Comparison of ENCODE assay signal across 22 cellular contexts in genomic region chr9:135038826-135039225, GRCh38. TPM values are rescaled to one million over a fixed set of nuclear protein-coding genes. Genes with fewer than 3 reads are reported as not detected.
"Had no signal": no experiment of that assay in that cellular context is flagged by ENCODE, and none has a peak within 500 bp of the region (broad histone marks: within the 10 kb centered on the region; RNA-seq: fewer than 3 reads in every experiment).

No MANE protein-coding gene starts in this region.

- H3K4me1 Mint-ChIP-seq: activated CD4-positive, alpha-beta T cell treated with anti-CD3 and anti-CD28 coated beads for 36 hours; activated naive CD8-positive, alpha-beta T cell treated with anti-CD3 and anti-CD28 coated beads, Interleukin-2, amount 10 ng/mL, durations not matched to agents 7 days and 5 days had no signal

- H3K36me3 Mint-ChIP-seq: activated naive CD8-positive, alpha-beta T cell treated with anti-CD3 and anti-CD28 coated beads, Interleukin-2, amount 10 ng/mL, durations not matched to agents 7 days and 5 days had no signal

- H3K27ac ChIP-seq: adrenal gland, breast epithelium, WERI-Rb-1 had no signal

- H3K27me3 Mint-ChIP-seq: activated naive CD8-positive, alpha-beta T cell treated with anti-CD3 and anti-CD28 coated beads, Interleukin-2, amount 10 ng/mL, durations not matched to agents 7 days and 5 days had no signal

- H3K9me3 ChIP-seq: adrenal gland, breast epithelium, MG63 had no signal

- H3K4me3 Mint-ChIP-seq: activated CD4-positive, alpha-beta T cell treated with anti-CD3 and anti-CD28 coated beads for 36 hours; activated naive CD8-positive, alpha-beta T cell treated with anti-CD3 and anti-CD28 coated beads, Interleukin-2, amount 10 ng/mL, durations not matched to agents 7 days and 5 days had no signal

- H3K27me3 ChIP-seq: adrenal gland, MG63 had no signal

- H3K9me3 Mint-ChIP-seq: activated naive CD8-positive, alpha-beta T cell treated with anti-CD3 and anti-CD28 coated beads, Interleukin-2, amount 10 ng/mL, durations not matched to agents 7 days and 5 days had no signal

- H3K36me3 ChIP-seq: adrenal gland, breast epithelium, MG63, WERI-Rb-1 had no signal

- H3K4me1 ChIP-seq: adrenal gland, breast epithelium had no signal

- DNase-seq: activated CD4-positive, alpha-beta T cell treated with anti-CD3 and anti-CD28 coated beads for 36 hours; activated CD4-positive, alpha-beta T cell treated with anti-CD3 and anti-CD28 coated beads, Interleukin-2, amount 50 U/mL, for 4 hours; activated naive CD4-positive, alpha-beta T cell treated with anti-CD3 and anti-CD28 coated beads, Interleukin-2, amount 50 U/mL, for 16 hours; activated naive CD8-positive, alpha-beta T cell treated with anti-CD3 and anti-CD28 coated beads, Interleukin-2, amount 10 ng/mL, durations not matched to agents 7 days and 5 days; activated T-cell treated with anti-CD3 and anti-CD28 coated beads, Interleukin-2, amount 50 U/mL, for 1 hour; anterior cingulate cortex; MG63; MV-4-11; NCI-H1092 treated with DMSO at 0.1 percent for 48 hours; NCI-H1417 treated with DMSO at 0.1 percent for 48 hours; NCI-H1694 treated with DMSO at 0.1 percent for 48 hours; NCI-H2029 treated with DMSO at 0.1 percent for 48 hours; NCI-H345; NCI-H510A; NCI-H526 treated with DMSO at 0.1 percent for 48 hours; PC-3; SIG-M5; WERI-Rb-1 had no signal

- H3K27ac Mint-ChIP-seq: activated CD4-positive, alpha-beta T cell treated with anti-CD3 and anti-CD28 coated beads for 36 hours; activated naive CD8-positive, alpha-beta T cell treated with anti-CD3 and anti-CD28 coated beads, Interleukin-2, amount 10 ng/mL, durations not matched to agents 7 days and 5 days had no signal

- ATAC-seq: activated CD4-positive, alpha-beta T cell treated with anti-CD3 and anti-CD28 coated beads for 36 hours; PC-3 had no signal

- H3K4me3 ChIP-seq: adrenal gland, breast epithelium, MG63 had no signal

RNA-seq across cellular contexts. Expression of gene OLFM1, which starts 48.6 kb away (rescaled TPM):
- total RNA-seq: activated CD4-positive, alpha-beta T cell treated with anti-CD3 and anti-CD28 coated beads for 36 hours; activated CD8-positive, alpha-beta memory T cell treated with anti-CD3 and anti-CD28 coated beads for 36 hours; activated naive CD8-positive, alpha-beta T cell treated with anti-CD3 and anti-CD28 coated beads, Interleukin-2, amount 10 ng/mL, durations not matched to agents 7 days and 5 days; T-helper 2 cell treated with Interferon-gamma antibody and Interleukin-4, amounts not matched to agents 100 ng/mL and 5 ng/mL, for 36 hours had no signal
